ENCODE assay signal across 8 cellular contexts in the genomic region with DNA sequence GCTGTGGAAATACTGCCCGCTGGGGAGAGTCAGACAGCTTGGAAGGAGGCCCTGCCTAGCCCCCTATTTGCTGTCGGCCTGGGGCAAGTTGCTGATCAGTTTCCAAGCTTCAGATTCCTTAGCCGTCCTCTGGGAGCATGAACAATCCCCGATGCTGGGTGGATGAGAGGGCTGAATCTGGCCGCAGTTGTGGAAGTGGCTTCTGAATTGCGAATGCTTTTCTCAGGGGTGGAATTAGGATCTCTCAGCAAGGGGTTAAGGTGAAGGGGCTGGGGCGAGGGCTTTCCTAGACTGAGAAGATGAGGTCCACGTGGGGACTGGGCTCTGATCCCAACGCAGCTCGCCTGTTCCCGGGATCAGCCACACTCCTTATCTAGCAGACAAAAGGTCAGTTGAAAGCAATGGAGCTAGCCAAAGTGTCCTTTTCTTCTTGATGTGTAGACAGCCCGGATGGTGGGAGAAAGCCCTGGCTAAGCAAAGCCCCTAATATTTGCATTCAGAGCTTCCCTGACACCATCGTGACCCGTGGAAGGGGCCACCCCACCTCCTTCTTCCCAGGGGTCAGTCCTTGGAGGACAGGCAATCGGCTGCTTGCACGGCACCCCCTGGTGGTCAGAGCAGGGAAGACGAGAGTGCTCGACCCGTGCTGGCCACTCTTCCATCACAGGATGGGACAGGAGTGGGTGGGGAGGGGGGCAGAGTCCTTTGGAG. TPM values are rescaled to one million over a fixed set of nuclear protein-coding genes. Genes with fewer than 3 reads are reported as not detected.
A peak's percentile ranks its signal among the peaks of the same experiment; 100 is the strongest.
DNase-seq lines count a peak whose midpoint lies in the region; ATAC-seq and TF ChIP-seq lines count a peak whose summit lies in the region.

No MANE protein-coding gene starts in this region.

- H2AFZ ChIP-seq in ACC112 (ENCODE audit: low read length, unreplicated experiment): peak overlapping the region; percentile 44

- no peaks in the 10 kb centered on the region for H3K9me3 ChIP-seq in WERI-Rb-1 (ENCODE audit: severe bottlenecking)

- no peak for ATAC-seq in GM21390 (IDR thresholded peaks at IDR 0.05; ENCODE audit: unreplicated experiment)

- H3K4me3 ChIP-seq in ACC112 (ENCODE audit: low read depth, low read length): peak overlapping the region; percentile 34
- H3K4me3 ChIP-seq in GM12875 (ENCODE audit: low read depth, low read length): no peak overlapping the region
- peak overlapping the region; percentile 29 for H3K4me3 ChIP-seq in WERI-Rb-1 (ENCODE audit: low read depth, low read length)

- DNase-seq in LHCN-M2 (ENCODE audit: low read depth): peak; percentile 57
- DNase-seq in WERI-Rb-1: peak; percentile 92
- DNase-seq in cerebellar cortex (ENCODE audit: low spot score): peak; percentile 66
- peak; percentile 60 for DNase-seq in kidney tubule cell (ENCODE audit: low spot score)
- DNase-seq in stimulated activated CD4-positive, alpha-beta T cell treated with anti-CD3 and anti-CD28 coated beads, Interleukin-1b, Interleukin-23, amount 100 ng/mL, for 24 hours (ENCODE audit: low read depth in 4 of 4, low spot score in 1 of 4): peak; percentile 19 to 50 (median 38)

- TF ChIP-seq CTCF in GM12875 (IDR thresholded peaks at IDR 0.05; ENCODE audit: borderline replicate concordance, insufficient read depth, low read depth, low read length): peak; percentile 95
- TF ChIP-seq CTCF in WERI-Rb-1 (IDR thresholded peaks at IDR 0.05; ENCODE audit: low read depth, low read length): peak; percentile 98

- H3K27me3 ChIP-seq in ACC112 (ENCODE audit: insufficient read depth, low read length): peaks cover 12% of the 10 kb centered on the region
- no peaks in the 10 kb centered on the region for H3K27me3 ChIP-seq in WERI-Rb-1 (ENCODE audit: insufficient read depth, low read depth, severe bottlenecking)

- H3K4me1 ChIP-seq in ACC112 (ENCODE audit: control insufficient read depth, insufficient read depth, low read length, unreplicated experiment): peaks cover 17% of the 10 kb centered on the region

- H3K36me3 ChIP-seq in ACC112 (ENCODE audit: insufficient read depth, low read length) (no peaks in the 10 kb centered on the region), WERI-Rb-1 (no peaks in the 10 kb centered on the region)

- H3K27ac ChIP-seq in ACC112 (ENCODE audit: low read depth, low read length): peak overlapping the region; percentile 32; the same call in 1 of the 2 replicates
- H3K27ac ChIP-seq in WERI-Rb-1: no peak overlapping the region

- H3K79me2 ChIP-seq in ACC112 (ENCODE audit: control insufficient read depth, insufficient read depth, low read length, unreplicated experiment): no peaks in the 10 kb centered on the region

RNA-seq across cellular contexts. Expression of gene COL15A1, which starts 54.9 kb away (rescaled TPM):
- 3.4 and 5.3 TPM in 2 replicates for total RNA-seq in LHCN-M2 (2014; rRNA removed)
- 3.4 TPM for polyA plus RNA-seq in LHCN-M2 (2012)

Comparison
In these comparisons a context has a peak if more than half of its experiments do, and no peak if none do; other contexts are left out.
1. DNase-seq: peak in every context shown above with its lines; median percentile 92 in WERI-Rb-1; 66 in cerebellar cortex; 60 in kidney tubule cell; 57 in LHCN-M2; 38 in stimulated activated CD4-positive, alpha-beta T cell treated with anti-CD3 and anti-CD28 coated beads, Interleukin-1b, Interleukin-23, amount 100 ng/mL, for 24 hours.